In the genomic region with DNA sequence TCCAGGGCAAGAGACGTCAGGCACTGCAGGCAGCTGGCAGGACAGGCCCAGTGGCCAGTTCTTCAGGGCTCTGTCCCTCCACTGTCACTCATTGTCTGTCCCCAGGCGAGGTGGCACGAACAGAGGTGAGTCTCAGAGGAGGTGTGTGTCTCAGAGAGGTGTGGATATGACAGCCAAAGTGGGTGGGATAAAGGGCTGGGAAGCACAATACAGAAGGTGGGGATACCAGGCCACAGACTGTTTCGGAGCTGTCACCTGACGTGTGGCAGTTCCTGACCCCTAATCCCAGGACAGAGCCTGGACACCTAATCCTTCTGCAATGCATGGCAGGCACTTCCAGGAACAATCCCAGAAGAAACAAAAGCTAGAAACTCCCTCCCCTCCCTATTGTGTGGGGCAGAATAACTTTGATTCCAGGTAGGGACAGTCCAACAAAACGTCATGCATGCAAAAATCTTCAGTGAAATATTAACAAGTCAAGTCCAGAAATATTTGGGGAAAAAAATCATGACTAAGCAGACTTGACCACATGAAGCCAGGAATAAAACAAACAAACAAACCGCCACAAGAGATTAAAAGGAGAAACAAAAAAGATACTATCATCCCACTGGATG, we compare ENCODE assay signal across 18 cellular contexts. TPM values are rescaled to one million over a fixed set of nuclear protein-coding genes. Genes with fewer than 3 reads are reported as not detected.
DNase-seq lines count a peak whose midpoint lies in the region; ATAC-seq and TF ChIP-seq lines count a peak whose summit lies in the region.
"Had no signal": no experiment of that assay in that cellular context is flagged by ENCODE, and none has a peak within 500 bp of the region (broad histone marks: within the 10 kb centered on the region; RNA-seq: fewer than 3 reads in every experiment).

No MANE protein-coding gene starts in this region.

- no peak overlapping the region for H3K4me3 ChIP-seq in PC-3 (ENCODE audit: low read length)
- no peak overlapping the region for H3K4me3 ChIP-seq in osteoblast (ENCODE audit: insufficient read depth, low read length)
- H3K4me3 ChIP-seq in dorsolateral prefrontal cortex: no peak overlapping the region
- H3K4me3 ChIP-seq: SJSA1 had no signal

- no peak overlapping the region for H3K27ac Mint-ChIP-seq in chondrocyte (ENCODE audit: unreplicated experiment)
- H3K27ac Mint-ChIP-seq: activated CD4-positive, alpha-beta memory T cell treated with anti-CD3 and anti-CD28 coated beads, Interleukin-2, amount 10 ng/mL, durations not matched to agents 7 days and 5 days had no signal

- H3K27me3 ChIP-seq in PC-3 (ENCODE audit: low read length): no peaks in the 10 kb centered on the region
- H3K27me3 ChIP-seq in osteoblast (ENCODE audit: insufficient read depth, low read length): peaks cover 6% of the 10 kb centered on the region
- H3K27me3 ChIP-seq in dorsolateral prefrontal cortex: no peaks in the 10 kb centered on the region
- H3K27me3 ChIP-seq: SJSA1 had no signal

- H3K9me2 ChIP-seq in PC-3 (replicated peaks; ENCODE audit: low read length): no peaks in the 10 kb centered on the region

- BruUV-seq in PC-3 (replicated peaks; lab: Mats Ljungman, UMichigan): no TSS peak

- H3F3A ChIP-seq in PC-3 (ENCODE audit: low read length, unreplicated experiment): no peaks in the 10 kb centered on the region

- H3K4me3 Mint-ChIP-seq in chondrocyte (ENCODE audit: unreplicated experiment): no peak overlapping the region
- H3K4me3 Mint-ChIP-seq: activated CD4-positive, alpha-beta memory T cell treated with anti-CD3 and anti-CD28 coated beads, Interleukin-2, amount 10 ng/mL, durations not matched to agents 7 days and 5 days; immature natural killer cell had no signal

- no peaks in the 10 kb centered on the region for H3K9me3 ChIP-seq in PC-3 (ENCODE audit: low read length)
- no peaks in the 10 kb centered on the region for H3K9me3 ChIP-seq in osteoblast (ENCODE audit: low read depth, low read length)

- no peaks in the 10 kb centered on the region for H3K79me2 ChIP-seq in PC-3 (ENCODE audit: low read length)
- H3K79me2 ChIP-seq in osteoblast (ENCODE audit: insufficient read depth, low read length): no peaks in the 10 kb centered on the region
- H3K79me2 ChIP-seq: parathyroid adenoma had no signal

- DNase-seq in ELF-1 (ENCODE audit: low read depth, low spot score) (peak; percentile 47), PC-3 (peak; percentile 41), fibroblast of peridontal ligament (ENCODE audit: extremely low read depth) (peak; percentile 27), osteoblast (ENCODE audit: insufficient read length, low spot score, missing footprints) (peak; percentile 70), dorsolateral prefrontal cortex (no peak), chondrocyte (ENCODE audit: low spot score) (no peak), NCI-H446 (lab: John Stamatoyannopoulos, UW) (no peak)
- DNase-seq: activated CD4-positive, alpha-beta memory T cell treated with anti-CD3 and anti-CD28 coated beads, Interleukin-2, amount 10 ng/mL, durations not matched to agents 7 days and 5 days; AML-193; anterior cingulate cortex; immature natural killer cell; NCI-H1048; NCI-H2171 treated with DMSO at 0.1 percent for 48 hours had no signal

- intact Hi-C loops in PC-3 (cut with micrococcal nuclease): no loop called here
- intact Hi-C loops in dorsolateral prefrontal cortex (cut with DNase I): no loop called here

- H4K20me1 ChIP-seq in PC-3 (ENCODE audit: low read length) (no peaks in the 10 kb centered on the region), osteoblast (ENCODE audit: insufficient read depth, low read length) (no peaks in the 10 kb centered on the region)

- H3K36me3 Mint-ChIP-seq in chondrocyte (ENCODE audit: low read depth): peaks cover 5% of the 10 kb centered on the region

- CTCF ChIA-PET in PC-3 (lab: Charles Lee): no interaction called here

- H3K9me3 Mint-ChIP-seq in chondrocyte (ENCODE audit: low read depth): peaks cover 6% of the 10 kb centered on the region
- H3K9me3 Mint-ChIP-seq: activated CD4-positive, alpha-beta memory T cell treated with anti-CD3 and anti-CD28 coated beads, Interleukin-2, amount 10 ng/mL, durations not matched to agents 7 days and 5 days had no signal

- H3K9ac ChIP-seq in PC-3 (ENCODE audit: low read length): no peak overlapping the region
- H3K9ac ChIP-seq: parathyroid adenoma had no signal

- POLR2A ChIA-PET in PC-3 (lab: Charles Lee; ENCODE audit: unreplicated experiment): no interaction called here

- H2AFZ ChIP-seq in PC-3 (ENCODE audit: low read length) (no peak overlapping the region), osteoblast (ENCODE audit: low read length) (no peak overlapping the region)
- H2AFZ ChIP-seq: parathyroid adenoma had no signal

- H3K27ac ChIP-seq in PC-3 (ENCODE audit: low read length): no peak overlapping the region
- no peak overlapping the region for H3K27ac ChIP-seq in osteoblast (ENCODE audit: low read depth, low read length)
- H3K27ac ChIP-seq in dorsolateral prefrontal cortex: no peak overlapping the region
- H3K27ac ChIP-seq: parathyroid adenoma, SJSA1 had no signal

- H3K27me3 Mint-ChIP-seq in chondrocyte (ENCODE audit: low read depth): no peaks in the 10 kb centered on the region

- TF ChIP-seq CTCF in PC-3 (conservative IDR thresholded peaks at IDR 0.05; ENCODE audit: low read depth, low read length) (no peak), osteoblast (IDR thresholded peaks at IDR 0.05; ENCODE audit: extremely low read depth, low read depth, low read length) (no peak), dorsolateral prefrontal cortex (IDR thresholded peaks at IDR 0.05 in 54 of 56, conservative IDR thresholded peaks at IDR 0.05 in 2 of 56; ENCODE audit: low read depth in 1 of 56, partially characterized antibody in 56 of 56) (no peak), chondrocyte (IDR thresholded peaks at IDR 0.05) (no peak)

- H3K4me1 Mint-ChIP-seq in chondrocyte (ENCODE audit: low read depth): peaks cover 10% of the 10 kb centered on the region
- H3K4me1 Mint-ChIP-seq: activated CD4-positive, alpha-beta memory T cell treated with anti-CD3 and anti-CD28 coated beads, Interleukin-2, amount 10 ng/mL, durations not matched to agents 7 days and 5 days; immature natural killer cell had no signal

- peaks cover 6% of the 10 kb centered on the region for H3K4me1 ChIP-seq in PC-3 (ENCODE audit: insufficient read depth, low read length)
- peaks cover 5% of the 10 kb centered on the region for H3K4me1 ChIP-seq in osteoblast (ENCODE audit: insufficient read depth, low read length)

- ATAC-seq in PC-3: peak; percentile 40
- ATAC-seq in HG02763 (IDR thresholded peaks at IDR 0.05; ENCODE audit: unreplicated experiment): no peak

- no peak overlapping the region for H3K4me2 ChIP-seq in PC-3 (ENCODE audit: low read length)
- H3K4me2 ChIP-seq in osteoblast (ENCODE audit: insufficient read depth, low read length): no peak overlapping the region

- H3K36me3 ChIP-seq in PC-3 (ENCODE audit: low read depth, low read length): no peaks in the 10 kb centered on the region
- H3K36me3 ChIP-seq in osteoblast (ENCODE audit: insufficient read depth, low read length): no peaks in the 10 kb centered on the region
- H3K36me3 ChIP-seq: SJSA1 had no signal

RNA-seq across cellular contexts. Expression of a gene that starts 11.6 kb away (rescaled TPM):
- total RNA-seq in PC-3 (2014; rRNA removed) (2.2 and 3.3 TPM in 2 replicates), osteoblast (not detected in 2 replicates), dorsolateral prefrontal cortex (under 1 TPM in 2 of 120 experiments, not detected in 118; 0.16 to 0.42 TPM), chondrocyte (not detected in 3 replicates)
- total RNA-seq: activated CD4-positive, alpha-beta memory T cell treated with anti-CD3 and anti-CD28 coated beads, Interleukin-2, amount 10 ng/mL, durations not matched to agents 7 days and 5 days; mononuclear cell; SJSA1; subcutaneous adipose tissue had no signal

RNA-seq across cellular contexts. Expression of a gene that starts 51.6 kb away (rescaled TPM):
- total RNA-seq in PC-3 (2014; rRNA removed) (not detected in 2 replicates), osteoblast (not detected in 2 replicates), dorsolateral prefrontal cortex (10 to 100 TPM in 119 of 120 experiments, 1 to 10 TPM in 1; 9.6 to 68.0 (median 36.9) TPM), chondrocyte (not detected in 3 replicates)
- total RNA-seq: activated CD4-positive, alpha-beta memory T cell treated with anti-CD3 and anti-CD28 coated beads, Interleukin-2, amount 10 ng/mL, durations not matched to agents 7 days and 5 days; SJSA1; subcutaneous adipose tissue had no signal

Comparison
In these comparisons a context has a peak if more than half of its experiments do, and no peak if none do; other contexts are left out.
1. DNase-seq: peak in ELF-1 (single experiment), PC-3 (single experiment), fibroblast of peridontal ligament (single experiment) and osteoblast (single experiment); none in dorsolateral prefrontal cortex (0 of 10), chondrocyte (single experiment) and NCI-H446 (0 of 2).
2. RNA of a gene that starts 51.6 kb away (total RNA-seq): 9.6 to 68.0 TPM in dorsolateral prefrontal cortex; not detected in PC-3, not detected in osteoblast and not detected in chondrocyte; every median in the first group is over 10 times any median in the second.